ENCODE assay signal across 8 cellular contexts in genomic region chr12:120264511-120265202, GRCh38. TPM values are rescaled to one million over a fixed set of nuclear protein-coding genes. Genes with fewer than 3 reads are reported as not detected.
DNase-seq lines count a peak whose midpoint lies in the region; ATAC-seq and TF ChIP-seq lines count a peak whose summit lies in the region.

No MANE protein-coding gene starts in this region.

- peak overlapping the region; percentile 70 for H3K4me2 ChIP-seq in OCI-LY7 (ENCODE audit: low read length)

- intact Hi-C loops in OCI-LY7 (cut with micrococcal nuclease; ENCODE audit: unreplicated experiment) = loop anchor here (1.0 to 10.0 kb wide), 2 partner anchors 36 to 180 kb away; no protein-coding TSS in a partner anchor

- ATAC-seq in HG03342 (IDR thresholded peaks at IDR 0.05; ENCODE audit: unreplicated experiment) (no peak), GM18907 (IDR thresholded peaks at IDR 0.05; ENCODE audit: unreplicated experiment) (no peak)

- CTCF ChIA-PET in BJ (lab: Yijun Ruan, JAX) (interaction anchor here (0.7 to 14.8 kb wide), 12 partner anchors 7 to 118 kb away, joined by 3 to 482 read pairs (median 8); partner anchors contain the start of genes RNU4-2 and RPLP0), OCI-LY7 (lab: Charles Lee; ENCODE audit: unreplicated experiment) (interaction anchor here (0.6 to 7.2 kb wide), 3 partner anchors 27 to 276 kb away, joined by 4 to 68 read pairs (median 4); partner anchors contain the start of gene RNU4-2)

- H3K4me3 Mint-ChIP-seq in endothelial cell (ENCODE audit: unreplicated experiment) (peak overlapping the region; percentile 100), neural crest cell (peak overlapping the region; percentile 92)

- H3K9me3 Mint-ChIP-seq in endothelial cell (ENCODE audit: unreplicated experiment) (no peaks in the 10 kb centered on the region), neural crest cell (no peaks in the 10 kb centered on the region)

- no peak overlapping the region for H3K27ac ChIP-seq in OCI-LY7 (ENCODE audit: low read depth, low read length, poor library complexity, severe bottlenecking)

- H3K4me1 Mint-ChIP-seq in endothelial cell (ENCODE audit: unreplicated experiment) = peaks cover 72% of the 10 kb centered on the region
- peaks cover 50% of the 10 kb centered on the region for H3K4me1 Mint-ChIP-seq in neural crest cell

- H2AFZ ChIP-seq in OCI-LY7 (ENCODE audit: low read length) = peak overlapping the region; percentile 50; the same call in 1 of the 2 replicates

- peaks cover 6% of the 10 kb centered on the region for H3K4me1 ChIP-seq in OCI-LY7 (ENCODE audit: insufficient read depth, low read length, poor library complexity, severe bottlenecking)

- H3K36me3 Mint-ChIP-seq in endothelial cell (ENCODE audit: low read depth, unreplicated experiment) (peaks cover 9% of the 10 kb centered on the region), neural crest cell (ENCODE audit: low read depth) (no peaks in the 10 kb centered on the region)

- no peaks in the 10 kb centered on the region for H3K9me2 ChIP-seq in OCI-LY7 (ENCODE audit: insufficient read depth, low read length)

- no TSS peak for BruUV-seq in OCI-LY7 (replicated peaks; lab: Mats Ljungman, UMichigan)

- H3K27ac Mint-ChIP-seq in endothelial cell (ENCODE audit: unreplicated experiment) = peak overlapping the region; percentile 94
- H3K27ac Mint-ChIP-seq in neural crest cell (ENCODE audit: unreplicated experiment) = peak overlapping the region; percentile 3

- no peaks in the 10 kb centered on the region for H3K79me2 ChIP-seq in OCI-LY7 (ENCODE audit: insufficient read depth, low read depth, low read length)

- H4K20me1 ChIP-seq in OCI-LY7 (ENCODE audit: insufficient read depth, low read length) = no peaks in the 10 kb centered on the region

- POLR2A ChIA-PET in BJ (lab: Charles Lee) (interaction anchor here (0.7 to 3.5 kb wide), 2 partner anchors 27 to 64 kb away, joined by 7 to 29 read pairs; partner anchors contain the start of gene RPLP0), OCI-LY7 (lab: Charles Lee) (interaction anchor here (0.6 to 3.9 kb wide), 6 partner anchors 27 to 796 kb away, joined by 3 to 24 read pairs (median 8); partner anchors contain the start of genes RNU4-1, RNU4-2 and RPLP0)

- H3K36me3 ChIP-seq in BJ (ENCODE audit: control insufficient read depth, insufficient read depth, low read length) (no peaks in the 10 kb centered on the region; the same call in 1 of the 2 replicates), OCI-LY7 (ENCODE audit: insufficient read depth, low read length) (no peaks in the 10 kb centered on the region)

- H3K27me3 Mint-ChIP-seq in endothelial cell (ENCODE audit: unreplicated experiment) = peaks cover 9% of the 10 kb centered on the region
- H3K27me3 Mint-ChIP-seq in neural crest cell (ENCODE audit: low read depth) = peaks cover 3% of the 10 kb centered on the region

- no peaks in the 10 kb centered on the region for H3K9me3 ChIP-seq in OCI-LY7 (ENCODE audit: low read length)

- DNase-seq in BJ (ENCODE audit: low read depth) (no peak), OCI-LY7 (ENCODE audit: low spot score) (no peak), endothelial cell (ENCODE audit: low spot score) (no peak), neural crest cell (ENCODE audit: low read depth, low spot score) (no peak), AG08395 (ENCODE audit: low spot score) (no peak), NCI-H2107 treated with DMSO at 0.1 percent for 48 hours (lab: John Stamatoyannopoulos, UW; ENCODE audit: unreplicated experiment) (no peak)

- TF ChIP-seq CTCF in BJ (IDR thresholded peaks at IDR 0.05; ENCODE audit: insufficient read depth, low read depth, low read length) (no peak), OCI-LY7 (conservative IDR thresholded peaks at IDR 0.05; ENCODE audit: low read length) (no peak), endothelial cell (IDR thresholded peaks at IDR 0.05; ENCODE audit: unreplicated experiment) (no peak), neural crest cell (conservative IDR thresholded peaks at IDR 0.05) (no peak)

- H3K4me3 ChIP-seq in BJ (ENCODE audit: low read depth, low read length) = peak overlapping the region; percentile 95
- H3K4me3 ChIP-seq in OCI-LY7 (ENCODE audit: low read depth, low read length, poor library complexity, severe bottlenecking) = peak overlapping the region; percentile 76

- H3K27me3 ChIP-seq in BJ (ENCODE audit: control insufficient read depth, insufficient read depth, low read length) = no peaks in the 10 kb centered on the region

RNA-seq across cellular contexts. Expression of gene PXN, which starts 0.9 kb away (rescaled TPM):
- polyA plus RNA-seq in BJ (2011; rRNA removed) = 23.9 and 41.8 TPM in 2 replicates
- 33.0 and 50.6 TPM in 2 replicates for polyA minus RNA-seq in BJ (2011; rRNA and poly(A)+ RNA removed)
- total RNA-seq in OCI-LY7 (2014; rRNA removed; shearing (Covaris generic)) = 5.5 and 8.6 TPM in 2 replicates
- total RNA-seq in OCI-LY7 (2022) (22.9 and 25.9 TPM in 2 replicates), endothelial cell (ENCODE audit: unreplicated experiment) (227 TPM), neural crest cell (54.5 and 61.5 TPM in 2 replicates)

RNA-seq across cellular contexts. Expression of gene RNU4-2, which starts 27.0 kb away (rescaled TPM):
- polyA plus RNA-seq in BJ (2011; rRNA removed) = not detected in 2 replicates
- under 0.01 and 55,545 TPM in 2 replicates for polyA minus RNA-seq in BJ (2011; rRNA and poly(A)+ RNA removed)
- total RNA-seq in OCI-LY7 (2014; rRNA removed; shearing (Covaris generic)) = under 0.01 TPM in 1 of 2 replicates, not detected in the other
- total RNA-seq in OCI-LY7 (2022) = 1,646 and 3,315 TPM in 2 replicates
- 7,223 TPM for total RNA-seq in endothelial cell (ENCODE audit: unreplicated experiment)
- total RNA-seq in neural crest cell = 5,010 and 5,494 TPM in 2 replicates

RNA-seq across cellular contexts. Expression of gene RNU4-1, which starts 28.4 kb away (rescaled TPM):
- not detected in 2 replicates for polyA plus RNA-seq in BJ (2011; rRNA removed)
- under 0.01 and 52,104 TPM in 2 replicates for polyA minus RNA-seq in BJ (2011; rRNA and poly(A)+ RNA removed)
- total RNA-seq in OCI-LY7 (2014; rRNA removed; shearing (Covaris generic)) = under 0.01 TPM in 1 of 2 replicates, not detected in the other
- total RNA-seq in OCI-LY7 (2022) (1,670 and 3,289 TPM in 2 replicates), endothelial cell (ENCODE audit: unreplicated experiment) (6,066 TPM), neural crest cell (4,497 and 4,941 TPM in 2 replicates)

RNA-seq across cellular contexts. Expression of gene SIRT4, which starts 37.5 kb away (rescaled TPM):
- polyA plus RNA-seq in BJ (2011; rRNA removed) = 1.2 and 1.5 TPM in 2 replicates
- polyA minus RNA-seq in BJ (2011; rRNA and poly(A)+ RNA removed) = 0.51 and 1.7 TPM in 2 replicates
- total RNA-seq in OCI-LY7 (2014; rRNA removed; shearing (Covaris generic)) = 0.54 and 2.1 TPM in 2 replicates
- 1.4 and 2.2 TPM in 2 replicates for total RNA-seq in OCI-LY7 (2022)
- 1.8 TPM for total RNA-seq in endothelial cell (ENCODE audit: unreplicated experiment)
- total RNA-seq in neural crest cell = 1.7 TPM in 2 replicates
